In the genomic region with DNA sequence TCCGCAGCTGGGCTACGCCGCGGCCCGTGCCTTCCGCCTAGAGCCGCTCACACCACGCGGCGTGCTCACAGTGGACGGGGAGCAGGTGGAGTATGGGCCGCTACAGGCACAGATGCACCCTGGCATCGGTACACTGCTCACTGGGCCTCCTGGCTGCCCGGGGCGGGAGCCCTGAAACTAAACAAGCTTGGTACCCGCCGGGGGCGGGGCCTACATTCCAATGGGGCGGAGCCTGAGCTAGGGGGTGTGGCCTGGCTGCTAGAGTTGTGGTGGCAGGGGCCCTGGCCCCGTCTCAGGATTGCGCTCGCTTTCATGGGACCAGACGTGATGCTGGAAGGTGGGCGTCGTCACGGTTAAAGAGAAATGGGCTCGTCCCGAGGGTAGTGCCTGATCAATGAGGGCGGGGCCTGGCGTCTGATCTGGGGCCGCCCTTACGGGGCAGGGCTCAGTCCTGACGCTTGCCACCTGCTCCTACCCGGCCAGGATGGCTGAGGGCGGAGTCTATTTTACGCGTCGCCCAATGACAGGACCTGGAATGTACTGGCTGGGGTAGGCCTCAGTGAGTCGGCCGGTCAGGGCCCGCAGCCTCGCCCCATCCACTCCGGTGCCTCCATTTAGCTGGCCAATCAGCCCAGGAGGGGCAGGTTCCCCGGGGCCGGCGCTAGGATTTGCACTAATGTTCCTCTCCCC, we compare ENCODE assay signal across 1 cellular context.
TF ChIP-seq lines count a peak whose summit lies in the region.

No MANE protein-coding gene starts in this region.

TF ChIP-seq in HEK293, 187 proteins besides CTCF, POLR2A, EP300 and RAD21 (continued from another document):
- TF ChIP-seq SCRT1 (tag by site-specific recombination; IDR thresholded peaks at IDR 0.05; ENCODE audit: borderline replicate concordance) (no peak), ZEB2 (tag by site-specific recombination; IDR thresholded peaks at IDR 0.05) (no peak), OSR2 (tag by site-specific recombination; IDR thresholded peaks at IDR 0.05) (no peak), ZNF266 (tag by site-specific recombination; IDR thresholded peaks at IDR 0.05; ENCODE audit: low read depth) (no peak), ZBTB48 (tag by site-specific recombination; IDR thresholded peaks at IDR 0.05) (no peak), SP3 (tag by site-specific recombination; IDR thresholded peaks at IDR 0.05) (peak; percentile 49; the same call in 1 of the 2 replicates), ZNF776 (tag by site-specific recombination; IDR thresholded peaks at IDR 0.05; ENCODE audit: borderline replicate concordance) (no peak), EGR2 (tag by site-specific recombination; IDR thresholded peaks at IDR 0.05; ENCODE audit: low read depth) (no peak), ZNF571 (tag by site-specific recombination; IDR thresholded peaks at IDR 0.05) (no peak), SP2 (tag by site-specific recombination; IDR thresholded peaks at IDR 0.05) (peak; percentile 30; the same call in 1 of the 2 replicates), ZNF558 (tag by site-specific recombination; IDR thresholded peaks at IDR 0.05) (no peak), ZXDB (tag by site-specific recombination; IDR thresholded peaks at IDR 0.05) (no peak), ZSCAN23 (tag by site-specific recombination; IDR thresholded peaks at IDR 0.05) (no peak), ZNF37A (tag by site-specific recombination; IDR thresholded peaks at IDR 0.05) (no peak), KLF1 (tag by site-specific recombination; IDR thresholded peaks at IDR 0.05) (peak; percentile 81), ZNF501 (tag by site-specific recombination; IDR thresholded peaks at IDR 0.05) (no peak), RBAK (tag by site-specific recombination; IDR thresholded peaks at IDR 0.05) (no peak), KLF9 (tag by site-specific recombination; IDR thresholded peaks at IDR 0.05; ENCODE audit: low read depth) (peak; percentile 40), MEIS1 (CRISPR knock-in tag; IDR thresholded peaks at IDR 0.05; ENCODE audit: borderline replicate concordance) (no peak)
- TF ChIP-seq, protein P1, sequence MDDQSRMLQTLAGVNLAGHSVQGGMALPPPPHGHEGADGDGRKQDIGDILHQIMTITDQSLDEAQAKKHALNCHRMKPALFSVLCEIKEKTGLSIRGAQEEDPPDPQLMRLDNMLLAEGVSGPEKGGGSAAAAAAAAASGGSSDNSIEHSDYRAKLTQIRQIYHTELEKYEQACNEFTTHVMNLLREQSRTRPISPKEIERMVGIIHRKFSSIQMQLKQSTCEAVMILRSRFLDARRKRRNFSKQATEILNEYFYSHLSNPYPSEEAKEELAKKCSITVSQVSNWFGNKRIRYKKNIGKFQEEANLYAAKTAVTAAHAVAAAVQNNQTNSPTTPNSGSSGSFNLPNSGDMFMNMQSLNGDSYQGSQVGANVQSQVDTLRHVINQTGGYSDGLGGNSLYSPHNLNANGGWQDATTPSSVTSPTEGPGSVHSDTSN (CRISPR knock-in tag; IDR thresholded peaks at IDR 0.05), result no peak
- TF ChIP-seq, protein P2, sequence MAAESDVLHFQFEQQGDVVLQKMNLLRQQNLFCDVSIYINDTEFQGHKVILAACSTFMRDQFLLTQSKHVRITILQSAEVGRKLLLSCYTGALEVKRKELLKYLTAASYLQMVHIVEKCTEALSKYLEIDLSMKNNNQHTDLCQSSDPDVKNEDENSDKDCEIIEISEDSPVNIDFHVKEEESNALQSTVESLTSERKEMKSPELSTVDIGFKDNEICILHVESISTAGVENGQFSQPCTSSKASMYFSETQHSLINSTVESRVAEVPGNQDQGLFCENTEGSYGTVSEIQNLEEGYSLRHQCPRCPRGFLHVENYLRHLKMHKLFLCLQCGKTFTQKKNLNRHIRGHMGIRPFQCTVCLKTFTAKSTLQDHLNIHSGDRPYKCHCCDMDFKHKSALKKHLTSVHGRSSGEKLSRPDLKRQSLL (tag by site-specific recombination; IDR thresholded peaks at IDR 0.05), result no peak
